In genomic region chr2:230925879-230926765, GRCh38 we compare ENCODE assay signal across 8 cellular contexts. TPM values are rescaled to one million over a fixed set of nuclear protein-coding genes. Genes with fewer than 3 reads are reported as not detected.
A peak's percentile ranks its signal among the peaks of the same experiment; 100 is the strongest.
DNase-seq lines count a peak whose midpoint lies in the region; ATAC-seq, FAIRE-seq and TF ChIP-seq lines count a peak whose summit lies in the region.

No MANE protein-coding gene starts in this region.

- H3K4me1 Mint-ChIP-seq in activated naive CD4-positive, alpha-beta T cell treated with anti-CD3 and anti-CD28 coated beads for 36 hours (ENCODE audit: low read depth), result peaks cover 50% of the 10 kb centered on the region

- intact Hi-C loops in activated naive CD4-positive, alpha-beta T cell treated with anti-CD3 and anti-CD28 coated beads for 36 hours (cut with micrococcal nuclease), result loop anchor here (1.0 to 2.0 kb wide), 7 partner anchors 17 to 265 kb away; partner anchors contain the start of gene ITM2C

- ATAC-seq in HG03066 (IDR thresholded peaks at IDR 0.05; ENCODE audit: low read depth, unreplicated experiment), result peak; percentile 23

- H3K27ac Mint-ChIP-seq in activated naive CD4-positive, alpha-beta T cell treated with anti-CD3 and anti-CD28 coated beads for 36 hours, result peak overlapping the region; percentile 91

- FAIRE-seq in H54 (lab: Jason Lieb, UNC), result no peak

- H3K9me3 Mint-ChIP-seq in activated naive CD4-positive, alpha-beta T cell treated with anti-CD3 and anti-CD28 coated beads for 36 hours, result no peaks in the 10 kb centered on the region

- DNase-seq in activated CD4-positive, alpha-beta T cell treated with anti-CD3 and anti-CD28 coated beads for 48 hours, result peak; percentile 71
- DNase-seq in activated CD4-positive, alpha-beta T cell treated with anti-CD3 and anti-CD28 coated beads, Interleukin-2, amount 50 U/mL, for 1 hour, result no peak
- DNase-seq in activated naive CD4-positive, alpha-beta T cell treated with anti-CD3 and anti-CD28 coated beads for 36 hours, result peak; percentile 84
- peak; percentile 35 to 46 for DNase-seq in stimulated activated CD8-positive, alpha-beta memory T cell treated with anti-CD3 and anti-CD28 coated beads, Interleukin-15, amount 100 ng/mL, for 48 hours (ENCODE audit: low read depth in 2 of 2)
- DNase-seq in GF-D8 (lab: John Stamatoyannopoulos, UW) (no peak), H54 (ENCODE audit: insufficient read length, low spot score) (no peak), NCI-H69 (lab: John Stamatoyannopoulos, UW) (no peak)

- no peak for TF ChIP-seq POLR2A in H54 (IDR thresholded peaks at IDR 0.05; ENCODE audit: low read depth, low read length)

- H3K36me3 Mint-ChIP-seq in activated naive CD4-positive, alpha-beta T cell treated with anti-CD3 and anti-CD28 coated beads for 36 hours (ENCODE audit: low read depth), result no peaks in the 10 kb centered on the region

- H3K27me3 Mint-ChIP-seq in activated naive CD4-positive, alpha-beta T cell treated with anti-CD3 and anti-CD28 coated beads for 36 hours (ENCODE audit: low read depth), result peaks cover 2% of the 10 kb centered on the region

- CTCF ChIA-PET in activated naive CD4-positive, alpha-beta T cell treated with anti-CD3 and anti-CD28 coated beads for 36 hours (lab: Charles Lee), result interaction anchor here (0.8 to 2.8 kb wide), 12 partner anchors 13 to 127 kb away, joined by 3 to 19 read pairs (median 4); no protein-coding TSS in a partner anchor

- no peak overlapping the region for H3K4me3 Mint-ChIP-seq in activated naive CD4-positive, alpha-beta T cell treated with anti-CD3 and anti-CD28 coated beads for 36 hours

RNA-seq across cellular contexts. Expression of gene GPR55, which starts 1.1 kb away (rescaled TPM):
- total RNA-seq in activated naive CD4-positive, alpha-beta T cell treated with anti-CD3 and anti-CD28 coated beads for 36 hours, result under 1 TPM; 0.35 to 0.43 TPM

Comparison
In these comparisons a context has a peak if more than half of its experiments do, and no peak if none do; other contexts are left out.
1. DNase-seq: peak in activated CD4-positive, alpha-beta T cell treated with anti-CD3 and anti-CD28 coated beads for 48 hours (single experiment), activated naive CD4-positive, alpha-beta T cell treated with anti-CD3 and anti-CD28 coated beads for 36 hours (single experiment) and stimulated activated CD8-positive, alpha-beta memory T cell treated with anti-CD3 and anti-CD28 coated beads, Interleukin-15, amount 100 ng/mL, for 48 hours (2 of 2); none in activated CD4-positive, alpha-beta T cell treated with anti-CD3 and anti-CD28 coated beads, Interleukin-2, amount 50 U/mL, for 1 hour (single experiment), GF-D8 (single experiment), H54 (single experiment) and NCI-H69 (single experiment).